ENCODE assay signal across 29 cellular contexts in genomic region chr12:126474703-126475102, GRCh38.
"Had no signal": no experiment of that assay in that cellular context is flagged by ENCODE, and none has a peak within 500 bp of the region (broad histone marks: within the 10 kb centered on the region; RNA-seq: fewer than 3 reads in every experiment).

No MANE protein-coding gene starts in this region.

- H3K36me3 ChIP-seq: Peyer's patch had no signal

- H3K27ac ChIP-seq: coronary artery, Peyer's patch had no signal

- H3K4me3 ChIP-seq: coronary artery, Peyer's patch had no signal

- H3K27me3 ChIP-seq: Peyer's patch had no signal

- DNase-seq: activated B cell treated with CpG ODN at 0.5 μM for 24 hours; activated CD4-positive, alpha-beta memory T cell treated with anti-CD3 and anti-CD28 coated beads for 36 hours; activated CD4-positive, alpha-beta T cell treated with anti-CD3 and anti-CD28 coated beads, Interleukin-2, amount 10 ng/mL, durations not matched to agents 7 days and 5 days; activated CD8-positive, alpha-beta memory T cell treated with anti-CD3 and anti-CD28 coated beads for 24 hours; activated gamma-delta T cell; activated naive CD4-positive, alpha-beta T cell treated with anti-CD3 and anti-CD28 coated beads, Interleukin-2, amount 10 ng/mL, durations not matched to agents 7 days and 5 days; activated naive CD8-positive, alpha-beta T cell treated with anti-CD3 and anti-CD28 coated beads for 36 hours; activated T-cell treated with anti-CD3 and anti-CD28 coated beads, Interleukin-2, amount 50 U/mL, for 4 hours; anterior cingulate cortex; central memory CD4-positive, alpha-beta T cell; KG1; MM.1S; NCI-H1092; NCI-H1417; NCI-H1930; NCI-H2171; NCI-H2227 treated with DMSO at 0.1 percent for 48 hours; NCI-H446 treated with DMSO at 0.1 percent for 48 hours; NCI-H526; NCI-H774; OCI-M1; Peyer's patch; SHP77 treated with DMSO at 0.1 percent for 48 hours; T-cell; T-helper 2 cell; T1000 had no signal

- FAIRE-seq: TTC549 had no signal

- H3K4me1 ChIP-seq: Peyer's patch had no signal

- ATAC-seq: activated T-cell treated with anti-CD3 and anti-CD28 coated beads, Interleukin-2, amount 50 U/mL, for 4 hours; activated T-helper 17 cell treated with anti-CD3 and anti-CD28 coated beads, Interleukin-2, amount 50 U/mL, for 72 hours; T-cell had no signal
